In genomic region chr4:42248986-42249385, GRCh38 we compare ENCODE assay signal across 14 cellular contexts.
DNase-seq lines count a peak whose midpoint lies in the region; ATAC-seq, FAIRE-seq and TF ChIP-seq lines count a peak whose summit lies in the region.
"Had no signal": no experiment of that assay in that cellular context is flagged by ENCODE, and none has a peak within 500 bp of the region (broad histone marks: within the 10 kb centered on the region; RNA-seq: fewer than 3 reads in every experiment).

No MANE protein-coding gene starts in this region.

- FAIRE-seq in HepG2 (lab: Jason Lieb, UNC) (no peak), GM12878 (lab: Jason Lieb, UNC) (no peak)
- FAIRE-seq: A204.1, GM12891 had no signal

- POLR2A ChIA-PET in HepG2 (lab: Yijun Ruan, JAX) = no interaction called here
- POLR2A ChIA-PET in GM12878 (lab: Charles Lee) = no interaction called here

- 11% methylated on average over 4 of the region's 4 CpGs for WGBS in HepG2 (ENCODE audit: low lambda C conversion rate)
- 27% methylated on average over 3 of the region's 4 CpGs for WGBS in right lobe of liver (ENCODE audit: insufficient coverage, low coverage, low lambda C conversion rate, missing lambda C conversion rate)
- 19% methylated on average over 4 of the region's 4 CpGs for WGBS in GM12878 (ENCODE audit: insufficient coverage, insufficient replicate concordance, low lambda C conversion rate, missing lambda C conversion rate)

- RAD21 ChIA-PET in GM12878 (lab: Charles Lee; ENCODE audit: unreplicated experiment) = interaction anchor here (0.6 kb wide), 1 partner anchor 568 kb away, joined by 3 read pairs; no protein-coding TSS in a partner anchor

- H4K20me1 ChIP-seq in HepG2 (ENCODE audit: insufficient read depth, low read length) (no peaks in the 10 kb centered on the region), GM12878 (ENCODE audit: control insufficient read depth, insufficient read depth) (no peaks in the 10 kb centered on the region)

- CTCF ChIA-PET in HepG2 (lab: Yijun Ruan, JAX; ENCODE audit: low intra/inter-chr PET ratio, low total read pairs) (no interaction called here), GM12878 (lab: Yijun Ruan, JAX) (no interaction called here)

- no peak for ATAC-seq in HepG2
- no peak for ATAC-seq in right lobe of liver
- ATAC-seq in GM12878 = no peak
- no peak for ATAC-seq in stimulated activated naive CD8-positive, alpha-beta T cell treated with anti-CD3 and anti-CD28 coated beads, Interleukin-15, Interleukin-2, amounts not matched to agents 100 U/mL and 50 U/mL, for 24 hours

- DNase-seq in HepG2 (ENCODE audit: low spot score) = no peak
- no peak for DNase-seq in right lobe of liver
- DNase-seq in GM12878 (ENCODE audit: low read depth, low spot score) = no peak
- DNase-seq in foreskin melanocyte = peak; percentile 8
- DNase-seq in hepatic stellate cell (ENCODE audit: low spot score) = no peak
- no peak for DNase-seq in stimulated activated CD4-positive, alpha-beta T cell treated with anti-CD3 and anti-CD28 coated beads, Interleukin-4, amount 100 ng/mL, for 1 hour
- DNase-seq in stimulated activated naive CD8-positive, alpha-beta T cell treated with anti-CD3 and anti-CD28 coated beads, Interleukin-15, Interleukin-2, amounts not matched to agents 100 U/mL and 50 U/mL, for 24 hours = no peak
- DNase-seq: C1 segment of cervical spinal cord; CD4-positive, alpha-beta memory T cell; DMS79; GOT3 had no signal

- H3K27ac ChIP-seq in HepG2 (ENCODE audit: extremely low read length, insufficient read depth, low read length) (no peak overlapping the region), right lobe of liver (no peak overlapping the region), GM12878 (ENCODE audit: control insufficient read depth, insufficient read depth) (no peak overlapping the region)

- BruUV-seq in HepG2 (replicated peaks; lab: Mats Ljungman, UMichigan) (no TSS peak), GM12878 (replicated peaks; lab: Mats Ljungman, UMichigan) (no TSS peak)

- H2AFZ ChIP-seq in HepG2 (ENCODE audit: low read length) = no peak overlapping the region
- no peak overlapping the region for H2AFZ ChIP-seq in GM12878 (ENCODE audit: control insufficient read depth, low read depth, low read length)

- H3K9ac ChIP-seq in HepG2 (ENCODE audit: insufficient read depth, low read depth, low read length) (no peak overlapping the region), GM12878 (ENCODE audit: control insufficient read depth, insufficient read depth, low read length) (no peak overlapping the region)

- no peak for TF ChIP-seq POLR2A in HepG2 (IDR thresholded peaks at IDR 0.05; ENCODE audit: insufficient read depth in 1 of 2, low read depth in 2 of 2, low read length in 2 of 2)
- TF ChIP-seq POLR2A in right lobe of liver (IDR thresholded peaks at IDR 0.05) = no peak
- no peak for TF ChIP-seq POLR2A in GM12878 (IDR thresholded peaks at IDR 0.05; ENCODE audit: low read depth, low read length)

- H3K9me3 ChIP-seq in HepG2 (ENCODE audit: low read length) (no peaks in the 10 kb centered on the region), right lobe of liver (no peaks in the 10 kb centered on the region), GM12878 (replicated peaks; ENCODE audit: control insufficient read depth, insufficient read depth, low read length) (no peaks in the 10 kb centered on the region)
- H3K9me3 ChIP-seq: HAP-1 had no signal

- H3K36me3 ChIP-seq in HepG2 (replicated peaks in 1 of 2; ENCODE audit: control insufficient read depth in 1 of 2, insufficient read depth in 2 of 2, low read length in 2 of 2) (no peaks in the 10 kb centered on the region), right lobe of liver (no peaks in the 10 kb centered on the region), GM12878 (ENCODE audit: control insufficient read depth in 2 of 2, insufficient read depth in 2 of 2, low read length in 1 of 2) (no peaks in the 10 kb centered on the region)
- H3K36me3 ChIP-seq: HAP-1 had no signal

- H3K27me3 ChIP-seq in HepG2 (ENCODE audit: control insufficient read depth in 1 of 2, insufficient read depth in 2 of 2, low read length in 2 of 2) = 0 out of 5 replicates have a peak, but pooled peaks cover 0 to 10% of the 10 kb centered on the region in 2 experiments
- H3K27me3 ChIP-seq in right lobe of liver = no peaks in the 10 kb centered on the region
- no peaks in the 10 kb centered on the region; a peak in 2 of 4 replicates for H3K27me3 ChIP-seq in GM12878 (replicated peaks in 1 of 2; ENCODE audit: control insufficient read depth in 2 of 2, insufficient read depth in 2 of 2, low read length in 1 of 2)

- H3K4me2 ChIP-seq in HepG2 (ENCODE audit: low read depth, low read length) (no peak overlapping the region), GM12878 (ENCODE audit: control insufficient read depth, insufficient read depth) (no peak overlapping the region)

- H3K79me2 ChIP-seq in HepG2 (ENCODE audit: insufficient read depth, low read length) (no peaks in the 10 kb centered on the region), GM12878 (ENCODE audit: control insufficient read depth, insufficient read depth, low read length) (no peaks in the 10 kb centered on the region)

- H3K4me3 ChIP-seq in HepG2 (replicated peaks in 1 of 3; ENCODE audit: insufficient read depth in 1 of 3, low read depth in 2 of 3, low read length in 3 of 3) (no peak overlapping the region), right lobe of liver (no peak overlapping the region), GM12878 (no peak overlapping the region)
- H3K4me3 ChIP-seq: HAP-1 had no signal

- no peak for TF ChIP-seq EP300 in HepG2 (IDR thresholded peaks at IDR 0.05; ENCODE audit: low read depth in 2 of 2, low read length in 2 of 2)
- no peak for TF ChIP-seq EP300 in HepG2 (CRISPR knock-in tag; IDR thresholded peaks at IDR 0.05; ENCODE audit: borderline replicate concordance)
- TF ChIP-seq EP300 in GM12878 (IDR thresholded peaks at IDR 0.05; ENCODE audit: borderline replicate concordance in 1 of 2, control insufficient read depth in 1 of 2, low read depth in 2 of 2, low read length in 2 of 2) = no peak

- TF ChIP-seq RAD21 in HepG2 (CRISPR knock-in tag; IDR thresholded peaks at IDR 0.05) (no peak), GM12878 (IDR thresholded peaks at IDR 0.05; ENCODE audit: insufficient read depth, low read depth, low read length) (no peak)

- no peak for TF ChIP-seq CTCF in HepG2 (CRISPR knock-in tag; IDR thresholded peaks at IDR 0.05)
- no peak for TF ChIP-seq CTCF in right lobe of liver (IDR thresholded peaks at IDR 0.05)
- TF ChIP-seq CTCF in GM12878 (IDR thresholded peaks at IDR 0.05 in 2 of 3, conservative IDR thresholded peaks at IDR 0.05 in 1 of 3; ENCODE audit: control insufficient read depth in 2 of 3, extremely low read depth in 1 of 3, insufficient read depth in 1 of 3, low read depth in 3 of 3, low read length in 3 of 3) = no peak

- SMC1A ChIA-PET in GM12878 (lab: Charles Lee; ENCODE audit: uncharacterized antibody, unreplicated experiment) = no interaction called here

- in situ Hi-C loops in HepG2 (cut with HindIII; ENCODE audit: extremely low pct_ligation_motif_present, low pct_unique_long_range_greater_than_20kb) = no loop called here
- in situ Hi-C loops in GM12878 (cut with MboI) = no loop called here

- intact Hi-C loops in HepG2 (cut with micrococcal nuclease; ENCODE audit: unreplicated experiment) (no loop called here), right lobe of liver (cut with DNase I) (no loop called here), GM12878 (cut with micrococcal nuclease; ENCODE audit: unreplicated experiment) (no loop called here)

- H3K4me1 ChIP-seq in HepG2 (ENCODE audit: insufficient read depth, low read length) (no peaks in the 10 kb centered on the region), right lobe of liver (no peaks in the 10 kb centered on the region), GM12878 (ENCODE audit: control insufficient read depth, insufficient read depth, low read length) (no peaks in the 10 kb centered on the region)
- H3K4me1 ChIP-seq: HAP-1 had no signal

TF ChIP-seq in HepG2, 621 proteins besides CTCF, POLR2A, EP300 and RAD21 (continues in another document):
- peak; percentile 52; the same call in 1 of the 2 replicates for TF ChIP-seq USF2 (IDR thresholded peaks at IDR 0.05; ENCODE audit: low read depth, low read length)
- TF ChIP-seq USF2 (CRISPR knock-in tag; IDR thresholded peaks at IDR 0.05; ENCODE audit: borderline replicate concordance) = no peak
- TF ChIP-seq RAD51 (IDR thresholded peaks at IDR 0.05; ENCODE audit: borderline replicate concordance) = peak; percentile 84

TF ChIP-seq in GM12878, 131 proteins besides CTCF, POLR2A, EP300 and RAD21:
- TF ChIP-seq BHLHE40 (IDR thresholded peaks at IDR 0.05; ENCODE audit: borderline replicate concordance in 1 of 2, low read depth in 2 of 2, low read length in 1 of 2) = peak in 1 of 2 experiments; percentile 23; a peak in 1 of 4 replicates
- peak; percentile 65; the same call in 1 of the 2 replicates for TF ChIP-seq RAD51 (IDR thresholded peaks at IDR 0.05)
- no peak for TF ChIP-seq ATF3 (IDR thresholded peaks at IDR 0.05; ENCODE audit: borderline replicate concordance, extremely low read depth, low read depth, low read length)
TF ChIP-seq in GM12878: peak in this region for 2.

Comparison
In these comparisons a context has a peak if more than half of its experiments do, and no peak if none do; other contexts are left out.
1. Of the 75 proteins assayed by ChIP-seq in both HepG2 and GM12878: peak only in HepG2: none; only in GM12878: none; in both: RAD51; in neither: 72; mixed calls (peak in some experiments, not most) for 2.